1 cellular context compared by ENCODE assay signal in the genomic region with DNA sequence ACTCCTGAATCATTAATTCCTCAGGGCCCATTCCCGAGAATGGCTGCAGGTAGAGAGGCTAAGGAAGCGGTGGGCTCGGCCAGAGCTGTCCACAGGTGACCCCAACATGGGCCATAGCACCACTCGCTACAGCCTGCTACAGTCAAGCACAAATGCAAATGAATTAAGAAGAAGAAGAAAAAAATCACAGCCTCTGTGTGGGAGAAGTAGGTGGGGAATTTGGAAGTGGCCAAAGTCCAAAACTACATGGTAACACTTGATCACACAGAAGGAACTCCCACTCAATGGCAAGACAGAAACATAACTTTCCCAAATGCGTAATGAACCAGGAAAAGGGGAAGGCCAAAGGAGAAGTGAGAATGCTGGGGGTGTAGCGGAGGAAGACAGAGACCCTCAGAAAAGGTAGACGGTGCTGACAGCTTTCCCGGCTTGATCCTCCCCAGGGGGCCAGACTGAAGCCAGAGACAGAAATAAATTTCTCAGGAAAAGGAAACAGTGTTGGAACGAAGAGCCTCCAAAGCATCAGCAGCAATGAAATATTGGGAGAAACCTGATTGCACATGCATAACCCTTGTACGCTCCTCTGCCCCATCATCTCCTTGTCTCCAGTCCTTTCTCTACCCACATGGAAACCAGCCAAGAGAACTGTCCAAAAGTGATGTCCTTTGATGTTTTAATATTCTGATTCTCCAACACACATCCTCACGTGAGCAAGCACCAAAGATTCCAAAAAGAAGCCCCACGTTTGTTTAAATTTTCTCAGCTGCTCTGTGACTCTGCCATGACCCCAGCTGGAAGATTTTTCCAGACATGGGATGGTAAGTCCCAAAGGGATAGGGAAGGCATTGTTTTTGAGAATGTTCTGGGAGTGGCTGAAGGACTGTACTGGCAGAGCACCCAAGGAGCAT.
TF ChIP-seq lines count a peak whose summit lies in the region.

No MANE protein-coding gene starts in this region.

TF ChIP-seq in GM12878, 131 proteins besides CTCF, POLR2A, EP300 and RAD21 (continued from another document and continues in another):
- TF ChIP-seq, protein P1, sequence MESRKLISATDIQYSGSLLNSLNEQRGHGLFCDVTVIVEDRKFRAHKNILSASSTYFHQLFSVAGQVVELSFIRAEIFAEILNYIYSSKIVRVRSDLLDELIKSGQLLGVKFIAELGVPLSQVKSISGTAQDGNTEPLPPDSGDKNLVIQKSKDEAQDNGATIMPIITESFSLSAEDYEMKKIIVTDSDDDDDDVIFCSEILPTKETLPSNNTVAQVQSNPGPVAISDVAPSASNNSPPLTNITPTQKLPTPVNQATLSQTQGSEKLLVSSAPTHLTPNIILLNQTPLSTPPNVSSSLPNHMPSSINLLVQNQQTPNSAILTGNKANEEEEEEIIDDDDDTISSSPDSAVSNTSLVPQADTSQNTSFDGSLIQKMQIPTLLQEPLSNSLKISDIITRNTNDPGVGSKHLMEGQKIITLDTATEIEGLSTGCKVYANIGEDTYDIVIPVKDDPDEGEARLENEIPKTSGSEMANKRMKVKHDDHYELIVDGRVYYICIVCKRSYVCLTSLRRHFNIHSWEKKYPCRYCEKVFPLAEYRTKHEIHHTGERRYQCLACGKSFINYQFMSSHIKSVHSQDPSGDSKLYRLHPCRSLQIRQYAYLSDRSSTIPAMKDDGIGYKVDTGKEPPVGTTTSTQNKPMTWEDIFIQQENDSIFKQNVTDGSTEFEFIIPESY (IDR thresholded peaks at IDR 0.05): no peak
- TF ChIP-seq SUZ12 (IDR thresholded peaks at IDR 0.05; ENCODE audit: unreplicated experiment) (no peak), EED (IDR thresholded peaks at IDR 0.05; ENCODE audit: low read depth) (peak; percentile 98), POU2F2 (IDR thresholded peaks at IDR 0.05; ENCODE audit: borderline replicate concordance, low read depth, low read length) (peak; percentile 85; the same call in 1 of the 3 replicates), MYB (IDR thresholded peaks at IDR 0.05; ENCODE audit: borderline replicate concordance, low read depth, low read length) (no peak), SIX5 (IDR thresholded peaks at IDR 0.05; ENCODE audit: low read depth, low read length, severe bottlenecking) (no peak), CBX3 (IDR thresholded peaks at IDR 0.05; ENCODE audit: borderline replicate concordance, low read depth) (no peak), IKZF2 (IDR thresholded peaks at IDR 0.05) (peak; percentile 99), RELA (IDR thresholded peaks at IDR 0.05; ENCODE audit: borderline replicate concordance, partially characterized antibody) (peak; percentile 97), CHD2 (IDR thresholded peaks at IDR 0.05; ENCODE audit: borderline replicate concordance, low read depth, low read length) (peak; percentile 77; the same call in 1 of the 2 replicates), KDM1A (IDR thresholded peaks at IDR 0.05; ENCODE audit: borderline replicate concordance) (no peak), STAT1 (conservative IDR thresholded peaks at IDR 0.05) (no peak), GATAD2B (conservative IDR thresholded peaks at IDR 0.05; ENCODE audit: low read depth) (peak; percentile 93), POLR2AphosphoS5 (IDR thresholded peaks at IDR 0.05; ENCODE audit: low read length) (peak; percentile 48), JUND (IDR thresholded peaks at IDR 0.05; ENCODE audit: low read depth, low read length) (no peak), ETV6 (conservative IDR thresholded peaks at IDR 0.05 in 1 of 2, IDR thresholded peaks at IDR 0.05 in 1 of 2; ENCODE audit: borderline replicate concordance in 1 of 2, low read depth in 1 of 2) (peak in 1 of 2 experiments; percentile 48; a peak in 1 of 4 replicates), NRF1 (conservative IDR thresholded peaks at IDR 0.05; ENCODE audit: low read depth, low read length) (no peak), NR2F1 (conservative IDR thresholded peaks at IDR 0.05) (peak; percentile 76), HDGF (IDR thresholded peaks at IDR 0.05) (no peak), ZBED1 (IDR thresholded peaks at IDR 0.05; ENCODE audit: borderline replicate concordance) (no peak; the same call in 1 of the 2 replicates), ASH2L (IDR thresholded peaks at IDR 0.05; ENCODE audit: borderline replicate concordance, low read depth) (no peak), IRF4 (IDR thresholded peaks at IDR 0.05; ENCODE audit: low read depth, low read length) (peak; percentile 96), ZNF384 (IDR thresholded peaks at IDR 0.05; ENCODE audit: borderline replicate concordance, low read depth, low read length) (peak; percentile 75), HDAC2 (IDR thresholded peaks at IDR 0.05) (no peak), CHD4 (IDR thresholded peaks at IDR 0.05) (no peak), ZNF217 (IDR thresholded peaks at IDR 0.05) (no peak), JUNB (IDR thresholded peaks at IDR 0.05) (peak; percentile 53; the same call in 1 of the 2 replicates)
- TF ChIP-seq, protein P2, sequence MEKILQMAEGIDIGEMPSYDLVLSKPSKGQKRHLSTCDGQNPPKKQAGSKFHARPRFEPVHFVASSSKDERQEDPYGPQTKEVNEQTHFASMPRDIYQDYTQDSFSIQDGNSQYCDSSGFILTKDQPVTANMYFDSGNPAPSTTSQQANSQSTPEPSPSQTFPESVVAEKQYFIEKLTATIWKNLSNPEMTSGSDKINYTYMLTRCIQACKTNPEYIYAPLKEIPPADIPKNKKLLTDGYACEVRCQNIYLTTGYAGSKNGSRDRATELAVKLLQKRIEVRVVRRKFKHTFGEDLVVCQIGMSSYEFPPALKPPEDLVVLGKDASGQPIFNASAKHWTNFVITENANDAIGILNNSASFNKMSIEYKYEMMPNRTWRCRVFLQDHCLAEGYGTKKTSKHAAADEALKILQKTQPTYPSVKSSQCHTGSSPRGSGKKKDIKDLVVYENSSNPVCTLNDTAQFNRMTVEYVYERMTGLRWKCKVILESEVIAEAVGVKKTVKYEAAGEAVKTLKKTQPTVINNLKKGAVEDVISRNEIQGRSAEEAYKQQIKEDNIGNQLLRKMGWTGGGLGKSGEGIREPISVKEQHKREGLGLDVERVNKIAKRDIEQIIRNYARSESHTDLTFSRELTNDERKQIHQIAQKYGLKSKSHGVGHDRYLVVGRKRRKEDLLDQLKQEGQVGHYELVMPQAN (conservative IDR thresholded peaks at IDR 0.05): no peak
- TF ChIP-seq, protein P3, sequence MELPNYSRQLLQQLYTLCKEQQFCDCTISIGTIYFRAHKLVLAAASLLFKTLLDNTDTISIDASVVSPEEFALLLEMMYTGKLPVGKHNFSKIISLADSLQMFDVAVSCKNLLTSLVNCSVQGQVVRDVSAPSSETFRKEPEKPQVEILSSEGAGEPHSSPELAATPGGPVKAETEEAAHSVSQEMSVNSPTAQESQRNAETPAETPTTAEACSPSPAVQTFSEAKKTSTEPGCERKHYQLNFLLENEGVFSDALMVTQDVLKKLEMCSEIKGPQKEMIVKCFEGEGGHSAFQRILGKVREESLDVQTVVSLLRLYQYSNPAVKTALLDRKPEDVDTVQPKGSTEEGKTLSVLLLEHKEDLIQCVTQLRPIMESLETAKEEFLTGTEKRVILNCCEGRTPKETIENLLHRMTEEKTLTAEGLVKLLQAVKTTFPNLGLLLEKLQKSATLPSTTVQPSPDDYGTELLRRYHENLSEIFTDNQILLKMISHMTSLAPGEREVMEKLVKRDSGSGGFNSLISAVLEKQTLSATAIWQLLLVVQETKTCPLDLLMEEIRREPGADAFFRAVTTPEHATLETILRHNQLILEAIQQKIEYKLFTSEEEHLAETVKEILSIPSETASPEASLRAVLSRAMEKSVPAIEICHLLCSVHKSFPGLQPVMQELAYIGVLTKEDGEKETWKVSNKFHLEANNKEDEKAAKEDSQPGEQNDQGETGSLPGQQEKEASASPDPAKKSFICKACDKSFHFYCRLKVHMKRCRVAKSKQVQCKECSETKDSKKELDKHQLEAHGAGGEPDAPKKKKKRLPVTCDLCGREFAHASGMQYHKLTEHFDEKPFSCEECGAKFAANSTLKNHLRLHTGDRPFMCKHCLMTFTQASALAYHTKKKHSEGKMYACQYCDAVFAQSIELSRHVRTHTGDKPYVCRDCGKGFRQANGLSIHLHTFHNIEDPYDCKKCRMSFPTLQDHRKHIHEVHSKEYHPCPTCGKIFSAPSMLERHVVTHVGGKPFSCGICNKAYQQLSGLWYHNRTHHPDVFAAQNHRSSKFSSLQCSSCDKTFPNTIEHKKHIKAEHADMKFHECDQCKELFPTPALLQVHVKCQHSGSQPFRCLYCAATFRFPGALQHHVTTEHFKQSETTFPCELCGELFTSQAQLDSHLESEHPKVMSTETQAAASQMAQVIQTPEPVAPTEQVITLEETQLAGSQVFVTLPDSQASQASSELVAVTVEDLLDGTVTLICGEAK (IDR thresholded peaks at IDR 0.05; ENCODE audit: borderline replicate concordance): no peak
- TF ChIP-seq, protein P4, sequence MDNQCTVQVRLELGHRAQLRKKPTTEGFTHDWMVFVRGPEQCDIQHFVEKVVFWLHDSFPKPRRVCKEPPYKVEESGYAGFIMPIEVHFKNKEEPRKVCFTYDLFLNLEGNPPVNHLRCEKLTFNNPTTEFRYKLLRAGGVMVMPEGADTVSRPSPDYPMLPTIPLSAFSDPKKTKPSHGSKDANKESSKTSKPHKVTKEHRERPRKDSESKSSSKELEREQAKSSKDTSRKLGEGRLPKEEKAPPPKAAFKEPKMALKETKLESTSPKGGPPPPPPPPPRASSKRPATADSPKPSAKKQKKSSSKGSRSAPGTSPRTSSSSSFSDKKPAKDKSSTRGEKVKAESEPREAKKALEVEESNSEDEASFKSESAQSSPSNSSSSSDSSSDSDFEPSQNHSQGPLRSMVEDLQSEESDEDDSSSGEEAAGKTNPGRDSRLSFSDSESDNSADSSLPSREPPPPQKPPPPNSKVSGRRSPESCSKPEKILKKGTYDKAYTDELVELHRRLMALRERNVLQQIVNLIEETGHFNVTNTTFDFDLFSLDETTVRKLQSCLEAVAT (IDR thresholded peaks at IDR 0.05): no peak; the same call in none of the 2 replicates
- TF ChIP-seq, protein P5, sequence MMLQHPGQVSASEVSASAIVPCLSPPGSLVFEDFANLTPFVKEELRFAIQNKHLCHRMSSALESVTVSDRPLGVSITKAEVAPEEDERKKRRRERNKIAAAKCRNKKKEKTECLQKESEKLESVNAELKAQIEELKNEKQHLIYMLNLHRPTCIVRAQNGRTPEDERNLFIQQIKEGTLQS (IDR thresholded peaks at IDR 0.05; ENCODE audit: borderline replicate concordance, extremely low read depth, low read depth, low read length): no peak
- TF ChIP-seq, protein P6, sequence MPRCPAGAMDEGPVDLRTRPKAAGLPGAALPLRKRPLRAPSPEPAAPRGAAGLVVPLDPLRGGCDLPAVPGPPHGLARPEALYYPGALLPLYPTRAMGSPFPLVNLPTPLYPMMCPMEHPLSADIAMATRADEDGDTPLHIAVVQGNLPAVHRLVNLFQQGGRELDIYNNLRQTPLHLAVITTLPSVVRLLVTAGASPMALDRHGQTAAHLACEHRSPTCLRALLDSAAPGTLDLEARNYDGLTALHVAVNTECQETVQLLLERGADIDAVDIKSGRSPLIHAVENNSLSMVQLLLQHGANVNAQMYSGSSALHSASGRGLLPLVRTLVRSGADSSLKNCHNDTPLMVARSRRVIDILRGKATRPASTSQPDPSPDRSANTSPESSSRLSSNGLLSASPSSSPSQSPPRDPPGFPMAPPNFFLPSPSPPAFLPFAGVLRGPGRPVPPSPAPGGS (IDR thresholded peaks at IDR 0.05; ENCODE audit: borderline replicate concordance, insufficient read depth, low read depth, low read length, poor library complexity, severe bottlenecking): peak; percentile 90
- TF ChIP-seq, protein P7, sequence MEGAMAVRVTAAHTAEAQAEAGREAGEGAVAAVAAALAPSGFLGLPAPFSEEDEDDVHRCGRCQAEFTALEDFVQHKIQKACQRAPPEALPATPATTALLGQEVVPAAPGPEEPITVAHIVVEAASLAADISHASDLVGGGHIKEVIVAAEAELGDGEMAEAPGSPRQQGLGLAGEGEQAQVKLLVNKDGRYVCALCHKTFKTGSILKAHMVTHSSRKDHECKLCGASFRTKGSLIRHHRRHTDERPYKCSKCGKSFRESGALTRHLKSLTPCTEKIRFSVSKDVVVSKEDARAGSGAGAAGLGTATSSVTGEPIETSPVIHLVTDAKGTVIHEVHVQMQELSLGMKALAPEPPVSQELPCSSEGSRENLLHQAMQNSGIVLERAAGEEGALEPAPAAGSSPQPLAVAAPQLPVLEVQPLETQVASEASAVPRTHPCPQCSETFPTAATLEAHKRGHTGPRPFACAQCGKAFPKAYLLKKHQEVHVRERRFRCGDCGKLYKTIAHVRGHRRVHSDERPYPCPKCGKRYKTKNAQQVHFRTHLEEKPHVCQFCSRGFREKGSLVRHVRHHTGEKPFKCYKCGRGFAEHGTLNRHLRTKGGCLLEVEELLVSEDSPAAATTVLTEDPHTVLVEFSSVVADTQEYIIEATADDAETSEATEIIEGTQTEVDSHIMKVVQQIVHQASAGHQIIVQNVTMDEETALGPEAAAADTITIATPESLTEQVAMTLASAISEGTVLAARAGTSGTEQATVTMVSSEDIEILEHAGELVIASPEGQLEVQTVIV (IDR thresholded peaks at IDR 0.05; ENCODE audit: borderline replicate concordance, partially characterized antibody): no peak
- TF ChIP-seq, protein P8, sequence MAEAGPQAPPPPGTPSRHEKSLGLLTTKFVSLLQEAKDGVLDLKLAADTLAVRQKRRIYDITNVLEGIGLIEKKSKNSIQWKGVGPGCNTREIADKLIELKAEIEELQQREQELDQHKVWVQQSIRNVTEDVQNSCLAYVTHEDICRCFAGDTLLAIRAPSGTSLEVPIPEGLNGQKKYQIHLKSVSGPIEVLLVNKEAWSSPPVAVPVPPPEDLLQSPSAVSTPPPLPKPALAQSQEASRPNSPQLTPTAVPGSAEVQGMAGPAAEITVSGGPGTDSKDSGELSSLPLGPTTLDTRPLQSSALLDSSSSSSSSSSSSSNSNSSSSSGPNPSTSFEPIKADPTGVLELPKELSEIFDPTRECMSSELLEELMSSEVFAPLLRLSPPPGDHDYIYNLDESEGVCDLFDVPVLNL (IDR thresholded peaks at IDR 0.05; ENCODE audit: low read depth, low read length): no peak
- TF ChIP-seq, protein P9, sequence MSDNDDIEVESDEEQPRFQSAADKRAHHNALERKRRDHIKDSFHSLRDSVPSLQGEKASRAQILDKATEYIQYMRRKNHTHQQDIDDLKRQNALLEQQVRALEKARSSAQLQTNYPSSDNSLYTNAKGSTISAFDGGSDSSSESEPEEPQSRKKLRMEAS (IDR thresholded peaks at IDR 0.05; ENCODE audit: low read depth, low read length): no peak
- TF ChIP-seq, protein P10, sequence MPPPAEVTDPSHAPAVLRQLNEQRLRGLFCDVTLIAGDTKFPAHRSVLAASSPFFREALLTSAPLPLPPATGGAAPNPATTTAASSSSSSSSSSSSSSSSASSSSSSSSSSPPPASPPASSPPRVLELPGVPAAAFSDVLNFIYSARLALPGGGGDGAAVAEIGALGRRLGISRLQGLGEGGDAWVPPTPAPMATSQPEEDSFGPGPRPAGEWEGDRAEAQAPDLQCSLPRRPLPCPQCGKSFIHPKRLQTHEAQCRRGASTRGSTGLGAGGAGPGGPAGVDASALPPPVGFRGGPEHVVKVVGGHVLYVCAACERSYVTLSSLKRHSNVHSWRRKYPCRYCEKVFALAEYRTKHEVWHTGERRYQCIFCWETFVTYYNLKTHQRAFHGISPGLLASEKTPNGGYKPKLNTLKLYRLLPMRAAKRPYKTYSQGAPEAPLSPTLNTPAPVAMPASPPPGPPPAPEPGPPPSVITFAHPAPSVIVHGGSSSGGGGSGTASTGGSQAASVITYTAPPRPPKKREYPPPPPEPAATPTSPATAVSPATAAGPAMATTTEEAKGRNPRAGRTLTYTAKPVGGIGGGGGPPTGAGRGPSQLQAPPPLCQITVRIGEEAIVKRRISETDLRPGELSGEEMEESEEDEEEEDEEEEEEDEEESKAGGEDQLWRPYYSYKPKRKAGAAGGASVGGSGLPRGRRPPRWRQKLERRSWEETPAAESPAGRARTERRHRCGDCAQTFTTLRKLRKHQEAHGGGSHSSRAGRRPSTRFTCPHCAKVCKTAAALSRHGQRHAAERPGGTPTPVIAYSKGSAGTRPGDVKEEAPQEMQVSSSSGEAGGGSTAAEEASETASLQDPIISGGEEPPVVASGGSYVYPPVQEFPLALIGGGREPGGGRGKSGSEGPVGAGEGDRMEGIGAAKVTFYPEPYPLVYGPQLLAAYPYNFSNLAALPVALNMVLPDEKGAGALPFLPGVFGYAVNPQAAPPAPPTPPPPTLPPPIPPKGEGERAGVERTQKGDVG (CRISPR knock-in tag; IDR thresholded peaks at IDR 0.05): 0 out of 2 replicates have a peak, but pooled peaks have one; percentile 32
